ENCODE assay signal across 10 cellular contexts in genomic region chr3:59425371-59425770, GRCh38.
DNase-seq lines count a peak whose midpoint lies in the region; ATAC-seq and TF ChIP-seq lines count a peak whose summit lies in the region.
"Had no signal": no experiment of that assay in that cellular context is flagged by ENCODE, and none has a peak within 500 bp of the region (broad histone marks: within the 10 kb centered on the region; RNA-seq: fewer than 3 reads in every experiment).

No MANE protein-coding gene starts in this region.

- H3K9me3 ChIP-seq in CD4-positive, alpha-beta memory T cell (ENCODE audit: control insufficient read depth in 1 of 2, low read length in 2 of 2): no peaks in the 10 kb centered on the region
- H3K9me3 ChIP-seq: lower lobe of right lung had no signal

- H3K27ac Mint-ChIP-seq in CD4-positive, alpha-beta memory T cell: peak overlapping the region; percentile 68 to 96 (median 91)
- H3K27ac Mint-ChIP-seq in chondrocyte (ENCODE audit: unreplicated experiment): peak overlapping the region; percentile 89

- no peak overlapping the region for H3K4me3 ChIP-seq in CD4-positive, alpha-beta memory T cell (ENCODE audit: low read length in 2 of 2)
- H3K4me3 ChIP-seq: lower lobe of right lung had no signal

- peaks cover 0 to 1% (median 0%) of the 10 kb centered on the region in 8 donors for H3K9me3 Mint-ChIP-seq in CD4-positive, alpha-beta memory T cell
- H3K9me3 Mint-ChIP-seq in chondrocyte (ENCODE audit: low read depth): no peaks in the 10 kb centered on the region

- no peak for DNase-seq in CD4-positive, alpha-beta memory T cell
- peak; percentile 54 for DNase-seq in NCI-H226
- DNase-seq in chondrocyte (ENCODE audit: low spot score): no peak
- peak; percentile 89 for DNase-seq in non-pigmented ciliary epithelial cell (ENCODE audit: low read depth)
- no peak for DNase-seq in LoVo (ENCODE audit: low spot score)
- DNase-seq: lower lobe of right lung, NCI-H345 had no signal

- no peak for TF ChIP-seq CTCF in chondrocyte (IDR thresholded peaks at IDR 0.05)

- intact Hi-C loops in CD4-positive, alpha-beta memory T cell (cut with micrococcal nuclease): loop anchor here (10.0 kb wide), 2 partner anchors 111 to 349 kb away; no protein-coding TSS in a partner anchor

- no peaks in the 10 kb centered on the region for H3K36me3 ChIP-seq in CD4-positive, alpha-beta memory T cell (ENCODE audit: insufficient read depth, low read length)
- H3K36me3 ChIP-seq: lower lobe of right lung had no signal

- H3K27ac ChIP-seq in CD4-positive, alpha-beta memory T cell (ENCODE audit: low read depth, low read length): peak overlapping the region; percentile 47
- H3K27ac ChIP-seq: lower lobe of right lung had no signal

- POLR2A ChIA-PET in CD4-positive, alpha-beta memory T cell (lab: Charles Lee; ENCODE audit: partially characterized antibody): interaction anchor here (1.1 to 3.7 kb wide), 4 partner anchors 7 to 26 kb away, joined by 4 to 40 read pairs (median 10); no protein-coding TSS in a partner anchor

- H3K4me1 Mint-ChIP-seq in CD4-positive, alpha-beta memory T cell: peaks cover 45 to 66% (median 55%) of the 10 kb centered on the region in 4 donors
- peaks cover 45% of the 10 kb centered on the region for H3K4me1 Mint-ChIP-seq in chondrocyte (ENCODE audit: low read depth)

- peak overlapping the region in 7 of 8 donors; percentile 45 to 78 (median 51) for H3K4me3 Mint-ChIP-seq in CD4-positive, alpha-beta memory T cell
- H3K4me3 Mint-ChIP-seq in chondrocyte (ENCODE audit: unreplicated experiment): peak overlapping the region; percentile 23

- CTCF ChIA-PET in CD4-positive, alpha-beta memory T cell (lab: Charles Lee; ENCODE audit: partially characterized antibody): interaction anchor here (0.9 to 3.2 kb wide), 11 partner anchors 13 to 150 kb away, joined by 3 to 14 read pairs (median 5); no protein-coding TSS in a partner anchor

- H3K27me3 Mint-ChIP-seq in CD4-positive, alpha-beta memory T cell: no peaks in the 10 kb centered on the region
- H3K27me3 Mint-ChIP-seq in chondrocyte (ENCODE audit: low read depth): no peaks in the 10 kb centered on the region

- H3K4me1 ChIP-seq in CD4-positive, alpha-beta memory T cell (ENCODE audit: insufficient read depth, low read length): peaks cover 47% of the 10 kb centered on the region
- H3K4me1 ChIP-seq: lower lobe of right lung had no signal

- no peak for ATAC-seq in HG03159 (IDR thresholded peaks at IDR 0.05; ENCODE audit: unreplicated experiment)
- no peak for ATAC-seq in HG02798 (IDR thresholded peaks at IDR 0.05; ENCODE audit: poor library complexity, unreplicated experiment)
- no peak for ATAC-seq in HG02884 (IDR thresholded peaks at IDR 0.05; ENCODE audit: unreplicated experiment)
- ATAC-seq: lower lobe of right lung had no signal

- H3K27me3 ChIP-seq in CD4-positive, alpha-beta memory T cell (ENCODE audit: insufficient read depth, low read length): no peaks in the 10 kb centered on the region

- no peaks in the 10 kb centered on the region for H3K36me3 Mint-ChIP-seq in CD4-positive, alpha-beta memory T cell
- no peaks in the 10 kb centered on the region for H3K36me3 Mint-ChIP-seq in chondrocyte (ENCODE audit: low read depth)

Comparison
In these comparisons a context has a peak if more than half of its experiments do, and no peak if none do; other contexts are left out.
1. DNase-seq: peak in NCI-H226 (single experiment) and non-pigmented ciliary epithelial cell (single experiment); none in CD4-positive, alpha-beta memory T cell (0 of 5), chondrocyte (single experiment) and LoVo (single experiment).